ENCODE assay signal across 8 cellular contexts in the genomic region with DNA sequence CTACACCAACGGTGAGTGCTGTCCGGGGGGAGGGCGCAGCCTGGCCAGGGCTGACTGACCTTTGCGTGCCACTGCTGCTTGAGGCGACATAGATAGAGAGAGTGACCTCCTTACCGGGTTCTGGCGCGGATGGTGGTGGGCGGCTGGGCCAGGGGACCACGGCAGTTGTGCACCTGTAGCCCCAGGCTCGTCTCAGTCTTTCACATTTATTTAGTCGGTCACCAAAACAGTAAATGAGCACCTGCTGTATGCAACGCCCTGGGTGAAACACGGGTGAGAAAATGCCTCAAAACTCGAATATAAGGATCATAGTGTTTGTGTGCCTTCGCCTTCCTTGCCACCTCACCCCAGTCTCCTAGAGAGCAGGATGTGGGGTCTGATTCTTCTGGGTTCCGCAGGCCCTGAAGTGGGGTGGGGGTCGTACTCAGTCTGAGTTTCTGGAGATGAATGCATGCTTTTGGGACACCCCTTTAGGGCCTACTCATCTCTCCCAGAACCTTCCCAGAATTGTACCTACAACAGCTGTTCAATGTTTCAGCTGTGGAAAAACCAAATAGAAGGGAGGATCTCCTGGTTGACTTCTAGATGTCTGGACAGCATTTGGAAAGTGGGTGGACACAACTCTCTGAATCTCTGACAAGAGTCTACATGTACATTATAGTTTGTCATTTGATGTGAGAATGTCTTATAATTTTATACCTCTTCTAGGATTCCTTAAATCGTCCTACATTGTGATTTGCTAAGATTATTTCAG. TPM values are rescaled to one million over a fixed set of nuclear protein-coding genes. Genes with fewer than 3 reads are reported as not detected.
A peak's percentile ranks its signal among the peaks of the same experiment; 100 is the strongest.
DNase-seq lines count a peak whose midpoint lies in the region; ATAC-seq and TF ChIP-seq lines count a peak whose summit lies in the region.

No MANE protein-coding gene starts in this region.

- H3F3A ChIP-seq in DOHH2 (ENCODE audit: control insufficient read depth, insufficient read depth) (peaks cover 13% of the 10 kb centered on the region), SK-N-SH (replicated peaks; ENCODE audit: insufficient read depth) (peaks cover 8% of the 10 kb centered on the region)

- H3K4me2 ChIP-seq in DOHH2 (ENCODE audit: low read length) (peak overlapping the region; percentile 90), SK-N-SH (peak overlapping the region; percentile 94)

- TF ChIP-seq EP300 in SK-N-SH (IDR thresholded peaks at IDR 0.05; ENCODE audit: borderline replicate concordance in 1 of 2, low read depth in 1 of 2, low read length in 1 of 2): no peak

- TF ChIP-seq CTCF in DOHH2 (IDR thresholded peaks at IDR 0.05; ENCODE audit: low read depth, low read length, poor library complexity, severe bottlenecking): no peak
- no peak for TF ChIP-seq CTCF in SK-N-SH (IDR thresholded peaks at IDR 0.05)

- H3K9me3 ChIP-seq in DOHH2 (ENCODE audit: control insufficient read depth, insufficient read depth, low read length): no peaks in the 10 kb centered on the region
- no peaks in the 10 kb centered on the region for H3K9me3 ChIP-seq in SK-N-SH
- H3K9me3 ChIP-seq in endocrine pancreas (ENCODE audit: control insufficient read depth, low read length): no peaks in the 10 kb centered on the region
- H3K9me3 ChIP-seq in mucosa of stomach (ENCODE audit: control insufficient read depth, low read length): no peaks in the 10 kb centered on the region

- H3K79me2 ChIP-seq in DOHH2 (ENCODE audit: control insufficient read depth, low read length) (peaks cover 53% of the 10 kb centered on the region), SK-N-SH (ENCODE audit: insufficient read depth) (peaks cover 57% of the 10 kb centered on the region)

- TF ChIP-seq RAD21 in SK-N-SH (IDR thresholded peaks at IDR 0.05; ENCODE audit: low read length): no peak

- POLR2A ChIA-PET in SK-N-SH (lab: Yijun Ruan, JAX): interaction anchor here (0.7 kb wide), 1 partner anchor 15 kb away, joined by 3 read pairs; no protein-coding TSS in a partner anchor

- H3K4me1 ChIP-seq in DOHH2 (ENCODE audit: control insufficient read depth, low read length) (peaks cover 18% of the 10 kb centered on the region), SK-N-SH (ENCODE audit: control insufficient read depth in 1 of 2, insufficient read depth in 2 of 2, low read depth in 1 of 2, low read length in 1 of 2) (peaks cover 0 to 6% of the 10 kb centered on the region in 2 experiments; a peak in 2 of 4 replicates), endocrine pancreas (ENCODE audit: control insufficient read depth, insufficient read depth, low read length) (peaks cover 8% of the 10 kb centered on the region), mucosa of stomach (ENCODE audit: control insufficient read depth, insufficient read depth, low read length) (peaks cover 3% of the 10 kb centered on the region)

- peak overlapping the region; percentile 99 for H3K4me3 ChIP-seq in DOHH2 (ENCODE audit: low read length)
- H3K4me3 ChIP-seq in SK-N-SH (ENCODE audit: low read depth in 2 of 2, low read length in 1 of 2): peak overlapping the region; percentile 75 to 99
- H3K4me3 ChIP-seq in endocrine pancreas (ENCODE audit: control insufficient read depth, insufficient read depth, low read length): peak overlapping the region; percentile 92
- H3K4me3 ChIP-seq in mucosa of stomach (ENCODE audit: low read length): peak overlapping the region; percentile 92

- H4K20me1 ChIP-seq in DOHH2 (ENCODE audit: control insufficient read depth, insufficient read depth, low read depth, low read length) (no peaks in the 10 kb centered on the region), SK-N-SH (ENCODE audit: insufficient read depth) (peaks cover 24% of the 10 kb centered on the region)

- DNase-seq in HCEC 1CT (peak; percentile 3), SK-N-SH (peak; percentile 39), SKM-1 (lab: John Stamatoyannopoulos, UW; ENCODE audit: unreplicated experiment) (no peak), NCI-H2081 (lab: John Stamatoyannopoulos, UW) (no peak)

- peak overlapping the region; percentile 86 for H3K9ac ChIP-seq in SK-N-SH
- peak overlapping the region; percentile 100 for H3K9ac ChIP-seq in endocrine pancreas (ENCODE audit: control insufficient read depth, insufficient read depth, low read length)
- H3K9ac ChIP-seq in mucosa of stomach (ENCODE audit: low read length): peak overlapping the region; percentile 95

- peak overlapping the region; percentile 89 for H3K27ac ChIP-seq in DOHH2 (ENCODE audit: low read depth, low read length)
- H3K27ac ChIP-seq in SK-N-SH (ENCODE audit: low read depth in 2 of 2, low read length in 1 of 2): peak overlapping the region; percentile 83 to 95

- H3K27me3 ChIP-seq in DOHH2 (ENCODE audit: control insufficient read depth, low read length) (no peaks in the 10 kb centered on the region), SK-N-SH (ENCODE audit: insufficient read depth) (no peaks in the 10 kb centered on the region), endocrine pancreas (ENCODE audit: control insufficient read depth, insufficient read depth, low read length) (no peaks in the 10 kb centered on the region), mucosa of stomach (ENCODE audit: control insufficient read depth, insufficient read depth, low read length) (no peaks in the 10 kb centered on the region)

- ATAC-seq in HG02759 (IDR thresholded peaks at IDR 0.05; ENCODE audit: unreplicated experiment): no peak

- H2AFZ ChIP-seq in SK-N-SH (ENCODE audit: low read depth): peak overlapping the region; percentile 61; the same call in 1 of the 2 replicates

- CTCF ChIA-PET in SK-N-SH (lab: Yijun Ruan, JAX): interaction anchor here (0.6 to 0.9 kb wide), 2 partner anchors 72 to 346 kb away, joined by 3 read pairs; no protein-coding TSS in a partner anchor

- WGBS in SK-N-SH (ENCODE audit: low lambda C conversion rate): 2% methylated on average over 10 of the region's 19 CpGs

- H3K9me2 ChIP-seq in DOHH2 (replicated peaks; ENCODE audit: control insufficient read depth, low read length): no peaks in the 10 kb centered on the region
- no peaks in the 10 kb centered on the region for H3K9me2 ChIP-seq in SK-N-SH

- H3K36me3 ChIP-seq in DOHH2 (ENCODE audit: control insufficient read depth, low read length) (peaks cover 7% of the 10 kb centered on the region), SK-N-SH (replicated peaks in 1 of 2; ENCODE audit: control insufficient read depth in 1 of 2, insufficient read depth in 2 of 2, low read length in 1 of 2) (peaks cover 0 to 4% of the 10 kb centered on the region in 2 experiments), endocrine pancreas (ENCODE audit: control insufficient read depth, insufficient read depth, low read length) (no peaks in the 10 kb centered on the region), mucosa of stomach (ENCODE audit: control insufficient read depth, insufficient read depth, low read length) (no peaks in the 10 kb centered on the region)

TF ChIP-seq in SK-N-SH, 30 proteins besides CTCF, POLR2A, EP300 and RAD21:
- no peak for TF ChIP-seq MEF2A (IDR thresholded peaks at IDR 0.05; ENCODE audit: borderline replicate concordance, low read depth)
- TF ChIP-seq GABPA (IDR thresholded peaks at IDR 0.05; ENCODE audit: low read depth): no peak
- TF ChIP-seq NRF1 (IDR thresholded peaks at IDR 0.05; ENCODE audit: low read depth, low read length): no peak
- TF ChIP-seq FOXJ3 (CRISPR knock-in tag; IDR thresholded peaks at IDR 0.05): no peak
- TF ChIP-seq FOSL2 (IDR thresholded peaks at IDR 0.05; ENCODE audit: borderline replicate concordance, low read depth): no peak
- no peak for TF ChIP-seq SMC3 (IDR thresholded peaks at IDR 0.05; ENCODE audit: low read depth, low read length)

RNA-seq across cellular contexts. Expression of a gene that starts 0.8 kb away (rescaled TPM):
- polyA plus RNA-seq in SK-N-SH (2012; rRNA removed): 7.4 and 9.9 TPM in 2 replicates
- polyA plus RNA-seq in SK-N-SH (2012; cell fraction: cytosol; rRNA removed): 9.9 and 10.6 TPM in 2 replicates
- polyA plus RNA-seq in SK-N-SH (2012; cell fraction: nucleus; rRNA removed): 4.6 and 11.0 TPM in 2 replicates

RNA-seq across cellular contexts. Expression of a gene that starts 16.7 kb away (rescaled TPM):
- polyA plus RNA-seq in SK-N-SH (2012; rRNA removed): 14.1 and 20.3 TPM in 2 replicates
- polyA plus RNA-seq in SK-N-SH (2012; cell fraction: cytosol; rRNA removed): 23.3 and 37.3 TPM in 2 replicates
- 5.2 and 11.6 TPM in 2 replicates for polyA plus RNA-seq in SK-N-SH (2012; cell fraction: nucleus; rRNA removed)

Comparison
In these comparisons a context has a peak if more than half of its experiments do, and no peak if none do; other contexts are left out.
1. DNase-seq: peak in HCEC 1CT (single experiment) and SK-N-SH (single experiment); none in SKM-1 (single experiment) and NCI-H2081 (0 of 2).
2. Peak in every context shown above with its lines, with median percentiles within 50 percentile points of each other: H3K4me3 ChIP-seq and H3K9ac ChIP-seq.